ENCODE assay signal across 26 cellular contexts in the genomic region with DNA sequence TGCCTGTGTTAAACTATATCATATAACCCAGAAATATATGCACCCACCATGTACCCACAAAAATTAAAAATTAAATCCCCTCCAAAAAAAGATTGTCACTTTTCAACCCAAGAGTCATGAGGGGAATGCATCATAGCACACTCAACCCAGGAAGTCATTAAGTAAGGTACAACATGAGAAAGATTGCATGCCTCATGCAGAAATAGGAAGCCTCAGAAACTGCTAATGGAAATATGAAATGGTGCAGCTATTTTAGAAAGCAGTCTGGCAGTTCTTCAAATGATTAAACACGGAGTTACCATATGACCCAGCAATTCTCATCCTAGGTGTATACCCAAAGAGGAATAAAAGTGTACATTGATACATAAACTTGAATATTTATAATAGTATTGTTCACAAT.
"Had no signal": no experiment of that assay in that cellular context is flagged by ENCODE, and none has a peak within 500 bp of the region (broad histone marks: within the 10 kb centered on the region; RNA-seq: fewer than 3 reads in every experiment).

No MANE protein-coding gene starts in this region.

- H3K27ac ChIP-seq: adrenal gland, ascending aorta, brain microvascular endothelial cell, lower lobe of right lung, right lobe of liver, skin epidermis, suprapubic skin, tibial nerve had no signal

- H3K9me3 ChIP-seq: adrenal gland, ascending aorta, lower lobe of right lung, right lobe of liver, suprapubic skin, tibial nerve had no signal

- H3K36me3 ChIP-seq: adrenal gland, ascending aorta, brain microvascular endothelial cell, lower lobe of right lung, right lobe of liver, suprapubic skin, tibial nerve had no signal

- H3K27me3 ChIP-seq: ascending aorta, brain microvascular endothelial cell, right lobe of liver, tibial nerve had no signal

- H3K4me3 ChIP-seq: adrenal gland, ascending aorta, lower lobe of right lung, right lobe of liver, skin epidermis, suprapubic skin, tibial nerve had no signal

- DNase-seq: activated B cell treated with CpG ODN at 0.5 μM for 24 hours; activated CD4-positive, alpha-beta T cell treated with anti-CD3 and anti-CD28 coated beads for 36 hours; activated CD4-positive, alpha-beta T cell treated with anti-CD3 and anti-CD28 coated beads, Interleukin-2, amount 50 U/mL, for 4 hours; activated CD8-positive, alpha-beta memory T cell treated with anti-CD3 and anti-CD28 coated beads for 24 hours; activated CD8-positive, alpha-beta memory T cell treated with anti-CD3 and anti-CD28 coated beads, Interleukin-2, amount 50 U/mL, for 4 hours; activated T-cell treated with anti-CD3 and anti-CD28 coated beads, Interleukin-2, amount 50 U/mL, for 24 hours; adrenal gland; brain microvascular endothelial cell; caudate nucleus; effector CD8-positive, alpha-beta T cell; erythroblast; foreskin fibroblast; immature natural killer cell; lower lobe of right lung; naive B cell; occipital lobe; right lobe of liver; stimulated activated CD4-positive, alpha-beta T cell treated with anti-CD3 and anti-CD28 coated beads, Interleukin-2, amount 100 ng/mL, for 24 hours; stimulated activated naive CD8-positive, alpha-beta T cell treated with anti-CD3 and anti-CD28 coated beads, Interleukin-15, amount 100 ng/mL, for 72 hours had no signal

- ATAC-seq: activated CD4-positive, alpha-beta T cell treated with anti-CD3 and anti-CD28 coated beads for 36 hours; activated T-helper 17 cell treated with anti-CD3 and anti-CD28 coated beads, Interleukin-2, amount 50 U/mL, for 72 hours; left lobe of liver; lower lobe of right lung; right lobe of liver; stimulated activated effector memory CD8-positive, alpha-beta T cell treated with anti-CD3 and anti-CD28 coated beads, Interleukin-12 subunit alpha, Interleukin-12 subunit beta, amount 100 ng/mL, for 72 hours; stimulated activated naive CD8-positive, alpha-beta T cell treated with anti-CD3 and anti-CD28 coated beads, Interleukin-15, amount 100 ng/mL, for 72 hours had no signal

- H3K4me1 ChIP-seq: ascending aorta, lower lobe of right lung, suprapubic skin had no signal
